ENCODE assay signal across 9 cellular contexts in genomic region chr1:160607051-160608032, GRCh38. TPM values are rescaled to one million over a fixed set of nuclear protein-coding genes. Genes with fewer than 3 reads are reported as not detected.
DNase-seq lines count a peak whose midpoint lies in the region; ATAC-seq and TF ChIP-seq lines count a peak whose summit lies in the region.
"Had no signal": no experiment of that assay in that cellular context is flagged by ENCODE, and none has a peak within 500 bp of the region (broad histone marks: within the 10 kb centered on the region; RNA-seq: fewer than 3 reads in every experiment).

No MANE protein-coding gene starts in this region.

- WGBS in prostate gland = 55% methylated on average over 4 of the region's 4 CpGs

- H3K4me1 ChIP-seq in KMS-11 (ENCODE audit: low read depth, poor library complexity, severe bottlenecking) (peaks cover 25% of the 10 kb centered on the region), Panc1 (ENCODE audit: control insufficient read depth, insufficient read depth, low read length) (no peaks in the 10 kb centered on the region), prostate gland (replicated peaks) (no peaks in the 10 kb centered on the region)

- CTCF ChIA-PET in Panc1 (lab: Charles Lee) = no interaction called here

- H3K4me1 Mint-ChIP-seq in activated naive CD4-positive, alpha-beta T cell treated with anti-CD3 and anti-CD28 coated beads, Interleukin-2, amount 50 U/mL, for 24 hours = peaks cover 50% of the 10 kb centered on the region
- no peaks in the 10 kb centered on the region for H3K4me1 Mint-ChIP-seq in glutamatergic neuron (ENCODE audit: low read depth, unreplicated experiment)

- intact Hi-C loops in Panc1 (cut with micrococcal nuclease; ENCODE audit: unreplicated experiment) = loop anchor here (1.0 to 5.0 kb wide), 2 partner anchors 65 to 179 kb away; no protein-coding TSS in a partner anchor
- intact Hi-C loops in prostate gland (cut with DNase I) = loop anchor here (5.0 kb wide), 1 partner anchor 180 kb away; no protein-coding TSS in a partner anchor

- ATAC-seq in GM21825 (IDR thresholded peaks at IDR 0.05; ENCODE audit: unreplicated experiment) (peak; percentile 62), Panc1 (peak; percentile 92)

- BruUV-seq in Panc1 (replicated peaks; lab: Mats Ljungman, UMichigan) = no TSS peak

- peak; percentile 99 for TF ChIP-seq CTCF in KMS-11 (conservative IDR thresholded peaks at IDR 0.05; ENCODE audit: low read depth, low read length)
- TF ChIP-seq CTCF in Panc1 (IDR thresholded peaks at IDR 0.05) = peak; percentile 75
- TF ChIP-seq CTCF in glutamatergic neuron (IDR thresholded peaks at IDR 0.05; ENCODE audit: partially characterized antibody, unreplicated experiment) = peak; percentile 73
- peak in 3 of 4 experiments; percentile 62 to 79 (median 69) for TF ChIP-seq CTCF in prostate gland (IDR thresholded peaks at IDR 0.05)

- no peaks in the 10 kb centered on the region for H4K20me1 ChIP-seq in KMS-11 (ENCODE audit: insufficient read depth)

- H3K27me3 ChIP-seq in KMS-11 (ENCODE audit: insufficient read depth, low read depth) = no peaks in the 10 kb centered on the region
- H3K27me3 ChIP-seq in Panc1 (ENCODE audit: control insufficient read depth, insufficient read depth, low read length) = no peaks in the 10 kb centered on the region
- H3K27me3 ChIP-seq in prostate gland (replicated peaks; ENCODE audit: insufficient read depth) = no peaks in the 10 kb centered on the region

- H3K9me3 Mint-ChIP-seq in activated naive CD4-positive, alpha-beta T cell treated with anti-CD3 and anti-CD28 coated beads, Interleukin-2, amount 50 U/mL, for 24 hours = no peaks in the 10 kb centered on the region
- H3K9me3 Mint-ChIP-seq in glutamatergic neuron (ENCODE audit: unreplicated experiment) = peaks cover 3% of the 10 kb centered on the region

- H3K36me3 ChIP-seq in KMS-11 (ENCODE audit: insufficient read depth) (no peaks in the 10 kb centered on the region), Panc1 (ENCODE audit: control insufficient read depth, insufficient read depth, low read length) (no peaks in the 10 kb centered on the region), prostate gland (no peaks in the 10 kb centered on the region)

- H3K79me2 ChIP-seq in KMS-11 (ENCODE audit: insufficient read depth, low read depth) = no peaks in the 10 kb centered on the region

- POLR2A ChIA-PET in Panc1 (lab: Charles Lee) = no interaction called here

- H3K4me3 ChIP-seq in KMS-11 (IDR thresholded peaks at IDR 0.05; ENCODE audit: insufficient read depth, low read depth, low read length) = no peak overlapping the region
- H3K4me3 ChIP-seq in Panc1 (ENCODE audit: low read depth in 2 of 2, low read length in 2 of 2) = no peak overlapping the region
- H3K4me3 ChIP-seq in prostate gland = no peak overlapping the region

- no peak overlapping the region; the same call in 1 of the 2 replicates for H3K4me2 ChIP-seq in KMS-11

- H3K4me3 Mint-ChIP-seq in activated naive CD4-positive, alpha-beta T cell treated with anti-CD3 and anti-CD28 coated beads, Interleukin-2, amount 50 U/mL, for 24 hours = peak overlapping the region; percentile 61
- H3K4me3 Mint-ChIP-seq in glutamatergic neuron (ENCODE audit: unreplicated experiment) = no peak overlapping the region

- no peaks in the 10 kb centered on the region for H3K27me3 Mint-ChIP-seq in activated naive CD4-positive, alpha-beta T cell treated with anti-CD3 and anti-CD28 coated beads, Interleukin-2, amount 50 U/mL, for 24 hours
- no peaks in the 10 kb centered on the region for H3K27me3 Mint-ChIP-seq in glutamatergic neuron (ENCODE audit: unreplicated experiment)

- TF ChIP-seq POLR2A in prostate gland (IDR thresholded peaks at IDR 0.05) = no peak

- in situ Hi-C loops in Panc1 (cut with HindIII; ENCODE audit: low pct_unique_long_range_greater_than_20kb, low sequenced_read_pairs) = no loop called here

- no peak overlapping the region for H3K9ac ChIP-seq in KMS-11

- peak overlapping the region; percentile 47 for H2AFZ ChIP-seq in KMS-11 (ENCODE audit: low read depth)

- H3K9me3 ChIP-seq in Panc1 (ENCODE audit: control insufficient read depth, insufficient read depth, low read depth, low read length) (no peaks in the 10 kb centered on the region), prostate gland (no peaks in the 10 kb centered on the region)

- H3K36me3 Mint-ChIP-seq in activated naive CD4-positive, alpha-beta T cell treated with anti-CD3 and anti-CD28 coated beads, Interleukin-2, amount 50 U/mL, for 24 hours = peaks cover 26% of the 10 kb centered on the region
- H3K36me3 Mint-ChIP-seq in glutamatergic neuron (ENCODE audit: unreplicated experiment) = peaks cover 17% of the 10 kb centered on the region

- no peak overlapping the region for H3K27ac ChIP-seq in KMS-11
- H3K27ac ChIP-seq in Panc1 (ENCODE audit: low read length) = no peak overlapping the region
- H3K27ac ChIP-seq in prostate gland = no peak overlapping the region

- H3K27ac Mint-ChIP-seq in activated naive CD4-positive, alpha-beta T cell treated with anti-CD3 and anti-CD28 coated beads, Interleukin-2, amount 50 U/mL, for 24 hours = peak overlapping the region; percentile 95
- no peak overlapping the region for H3K27ac Mint-ChIP-seq in glutamatergic neuron (ENCODE audit: unreplicated experiment)

- DNase-seq in NCI-H2081 (lab: John Stamatoyannopoulos, UW) (peak; percentile 50 to 66), NCI-H2081 treated with DMSO at 0.1 percent for 48 hours (lab: John Stamatoyannopoulos, UW) (no peak), Panc1 (ENCODE audit: low read depth, low spot score) (peak; percentile 35), glutamatergic neuron (no peak), prostate gland (ENCODE audit: low spot score) (peak; percentile 37)

RNA-seq across cellular contexts. Expression of gene CD84, which starts 28.0 kb away (rescaled TPM):
- total RNA-seq in Panc1 (2021; ENCODE audit: unreplicated experiment) (0.26 TPM), glutamatergic neuron (ENCODE audit: unreplicated experiment) (not detected), prostate gland (1 to 10 TPM; 1.2 to 6.7 TPM)
- not detected for polyA plus RNA-seq in Panc1 (2012; ENCODE audit: insufficient read length)

RNA-seq across cellular contexts. Expression of gene SLAMF1, which starts 39.5 kb away (rescaled TPM):
- total RNA-seq in Panc1 (2021; ENCODE audit: unreplicated experiment) (not detected), glutamatergic neuron (ENCODE audit: unreplicated experiment) (not detected), prostate gland (under 1 TPM; 0.17 to 0.36 TPM)
- not detected for polyA plus RNA-seq in Panc1 (2012; ENCODE audit: insufficient read length)
- total RNA-seq: skeletal muscle tissue had no signal

Comparison
In these comparisons a context has a peak if more than half of its experiments do, and no peak if none do; other contexts are left out.
1. DNase-seq: peak in NCI-H2081 (2 of 2), Panc1 (single experiment) and prostate gland (single experiment); none in NCI-H2081 treated with DMSO at 0.1 percent for 48 hours (single experiment) and glutamatergic neuron (single experiment).
2. Peak in every context shown above with its lines, with median percentiles within 50 percentile points of each other: CTCF ChIP-seq.